ENCODE assay signal across 10 cellular contexts in the genomic region with DNA sequence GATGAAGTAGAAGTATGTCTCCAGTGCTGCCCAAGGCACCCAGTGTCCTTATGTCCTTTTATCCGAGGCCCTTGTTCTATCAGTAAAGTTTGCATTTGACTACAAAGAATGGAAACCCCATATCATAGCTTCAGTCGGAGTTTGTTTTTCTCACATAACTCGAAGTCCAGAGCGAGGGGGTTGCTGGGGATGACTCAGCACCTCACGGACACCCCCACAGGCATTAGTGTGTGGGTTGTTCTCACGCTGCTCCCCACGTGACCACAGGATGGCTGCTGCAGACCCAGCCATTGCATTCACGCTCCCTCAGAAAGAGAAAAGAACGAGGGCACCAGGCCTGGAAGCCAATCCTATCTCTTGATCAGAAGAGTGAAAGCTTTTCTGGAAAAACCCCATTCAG. TPM values are rescaled to one million over a fixed set of nuclear protein-coding genes. Genes with fewer than 3 reads are reported as not detected.
"Had no signal": no experiment of that assay in that cellular context is flagged by ENCODE, and none has a peak within 500 bp of the region (broad histone marks: within the 10 kb centered on the region; RNA-seq: fewer than 3 reads in every experiment).

No MANE protein-coding gene starts in this region.

- H3K4me1 ChIP-seq: HAP-1 had no signal

- H3K4me3 Mint-ChIP-seq: GM23338, HFFc6 had no signal

- H3K4me2 ChIP-seq: GM23338 had no signal

- ATAC-seq: HCT116 had no signal

- H3K9me3 Mint-ChIP-seq: GM23338 had no signal

- FAIRE-seq: H1, H54 had no signal

- H3K27ac Mint-ChIP-seq: GM23338, HFFc6 had no signal

- H3K27ac ChIP-seq: HL-60 had no signal

- H2AFZ ChIP-seq: GM23338 had no signal

- H3K4me3 ChIP-seq: GM23338, HAP-1 had no signal

- H3K9me3 ChIP-seq: HAP-1 had no signal

- DNase-seq: HFFc6, IMR-90, KBM-7 had no signal

- H3K4me1 Mint-ChIP-seq: GM23338 had no signal

RNA-seq across cellular contexts. Expression of a gene that starts 27.8 kb away (rescaled TPM):
- total RNA-seq: HFFc6, HT1080, IMR-90 had no signal
- polyA plus RNA-seq: IMR-90 had no signal
